Comparison of ENCODE assay signal across 8 cellular contexts in the genomic region with DNA sequence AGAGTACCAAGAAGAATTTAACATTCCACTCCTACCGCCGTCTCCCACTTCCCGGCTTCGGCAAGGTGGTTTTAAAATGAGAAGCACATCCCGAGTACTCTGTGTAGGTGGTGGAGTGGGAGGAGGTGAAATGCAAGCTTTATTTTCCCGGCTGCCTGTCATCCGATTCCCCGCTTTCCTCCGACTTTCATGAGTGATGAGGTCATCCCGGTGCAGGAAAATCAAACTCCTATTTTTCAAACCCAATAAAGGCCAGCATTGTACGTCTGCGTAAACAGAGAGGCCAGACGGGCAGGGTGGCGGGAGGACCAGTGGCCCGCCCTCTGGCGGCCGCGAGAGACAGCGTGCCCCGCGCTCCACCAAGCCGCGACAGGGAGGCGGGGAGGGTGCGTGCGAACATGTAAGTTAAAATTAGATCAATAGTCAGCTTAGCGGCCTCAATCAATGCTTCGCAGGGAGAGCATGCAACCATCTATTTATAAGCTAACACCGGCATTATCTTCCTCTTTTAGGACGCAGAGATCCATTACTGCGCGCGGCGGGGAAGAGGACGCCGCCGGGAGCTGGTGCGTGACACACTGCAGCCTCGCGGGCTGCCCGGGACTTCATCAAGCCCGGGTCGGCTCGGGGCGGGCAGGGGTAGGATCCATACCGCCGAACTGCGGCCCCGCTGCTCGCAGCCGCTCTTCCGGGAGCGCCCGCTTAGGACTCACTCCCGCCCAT.
DNase-seq lines count a peak whose midpoint lies in the region; ATAC-seq and TF ChIP-seq lines count a peak whose summit lies in the region.

No MANE protein-coding gene starts in this region.

- H3K27ac Mint-ChIP-seq in activated CD4-positive, alpha-beta T cell treated with anti-CD3 and anti-CD28 coated beads, Interleukin-2, amount 10 ng/mL, durations not matched to agents 24 days and 14 days = peak overlapping the region; percentile 59

- peaks cover 0 to 10% of the 10 kb centered on the region in 2 donors for H3K4me1 ChIP-seq in left lung

- DNase-seq in AG04449 (ENCODE audit: low read depth, low spot score) (no peak), NCI-H446 treated with DMSO at 0.1 percent for 48 hours (lab: John Stamatoyannopoulos, UW) (peak; percentile 58), coronary artery (ENCODE audit: low spot score) (no peak), left lung (peak; percentile 63 to 93)
- DNase-seq in activated CD4-positive, alpha-beta T cell treated with anti-CD3 and anti-CD28 coated beads, Interleukin-2, amount 10 ng/mL, durations not matched to agents 24 days and 14 days = peak; percentile 90
- peak; percentile 77 to 80 for DNase-seq in stimulated activated CD4-positive, alpha-beta T cell treated with anti-CD3 and anti-CD28 coated beads, Interleukin-2, amount 100 ng/mL, for 24 hours

- no peaks in the 10 kb centered on the region for H3K9me3 Mint-ChIP-seq in activated CD4-positive, alpha-beta T cell treated with anti-CD3 and anti-CD28 coated beads, Interleukin-2, amount 10 ng/mL, durations not matched to agents 24 days and 14 days

- peaks cover 13% of the 10 kb centered on the region for H3K4me1 Mint-ChIP-seq in activated CD4-positive, alpha-beta T cell treated with anti-CD3 and anti-CD28 coated beads, Interleukin-2, amount 10 ng/mL, durations not matched to agents 24 days and 14 days

- H3K4me3 ChIP-seq in AG04449 (ENCODE audit: low read depth, low read length) = peak overlapping the region; percentile 67
- peak overlapping the region; percentile 75 for H3K4me3 ChIP-seq in coronary artery
- H3K4me3 ChIP-seq in left lung = peak overlapping the region; percentile 48 to 50

- peak overlapping the region; percentile 87 for H3K4me3 Mint-ChIP-seq in activated CD4-positive, alpha-beta T cell treated with anti-CD3 and anti-CD28 coated beads, Interleukin-2, amount 10 ng/mL, durations not matched to agents 24 days and 14 days

- POLR2A ChIA-PET in AG04449 (lab: Yijun Ruan, JAX) = no interaction called here

- H3K36me3 ChIP-seq in left lung = no peaks in the 10 kb centered on the region

- TF ChIP-seq CTCF in AG04449 (IDR thresholded peaks at IDR 0.05; ENCODE audit: insufficient read depth, low read length, missing control alignments) (peak; percentile 96), coronary artery (IDR thresholded peaks at IDR 0.05) (peak; percentile 90), left lung (IDR thresholded peaks at IDR 0.05) (peak; percentile 86 to 90)

- no peaks in the 10 kb centered on the region for H3K9me3 ChIP-seq in left lung

- peak overlapping the region in 1 of 2 donors; percentile 27 for H3K27ac ChIP-seq in coronary artery
- no peak overlapping the region for H3K27ac ChIP-seq in left lung

- intact Hi-C loops in activated CD4-positive, alpha-beta T cell treated with anti-CD3 and anti-CD28 coated beads, Interleukin-2, amount 10 ng/mL, durations not matched to agents 24 days and 14 days (cut with micrococcal nuclease) = loop anchor here (1.0 to 5.0 kb wide), 8 partner anchors 15 to 691 kb away; partner anchors contain the start of gene IFT57
- intact Hi-C loops in left lung (cut with DNase I) = no loop called here

- peaks cover 0 to 28% of the 10 kb centered on the region in 2 donors for H3K27me3 ChIP-seq in left lung

- H3K27me3 Mint-ChIP-seq in activated CD4-positive, alpha-beta T cell treated with anti-CD3 and anti-CD28 coated beads, Interleukin-2, amount 10 ng/mL, durations not matched to agents 24 days and 14 days = peaks cover 19% of the 10 kb centered on the region

- peak; percentile 71 for ATAC-seq in GM18870 (IDR thresholded peaks at IDR 0.05; ENCODE audit: unreplicated experiment)
- peak; percentile 85 for ATAC-seq in HG03108 (IDR thresholded peaks at IDR 0.05; ENCODE audit: unreplicated experiment)
- ATAC-seq in left lung = peak; percentile 99

- CTCF ChIA-PET in AG04449 (lab: Yijun Ruan, JAX) = interaction anchor here (0.6 to 6.5 kb wide), 97 partner anchors 8 to 692 kb away, joined by 3 to 80 read pairs (median 4); no protein-coding TSS in a partner anchor

- H3K36me3 Mint-ChIP-seq in activated CD4-positive, alpha-beta T cell treated with anti-CD3 and anti-CD28 coated beads, Interleukin-2, amount 10 ng/mL, durations not matched to agents 24 days and 14 days (ENCODE audit: low read depth) = no peaks in the 10 kb centered on the region

Comparison
In these comparisons a context has a peak if more than half of its experiments do, and no peak if none do; other contexts are left out.
1. DNase-seq: peak in NCI-H446 treated with DMSO at 0.1 percent for 48 hours (single experiment), activated CD4-positive, alpha-beta T cell treated with anti-CD3 and anti-CD28 coated beads, Interleukin-2, amount 10 ng/mL, durations not matched to agents 24 days and 14 days (single experiment), left lung (2 of 2) and stimulated activated CD4-positive, alpha-beta T cell treated with anti-CD3 and anti-CD28 coated beads, Interleukin-2, amount 100 ng/mL, for 24 hours (2 of 2); none in AG04449 (single experiment) and coronary artery (single experiment).
2. Peak in every context shown above with its lines, with median percentiles within 50 percentile points of each other: H3K4me3 ChIP-seq, CTCF ChIP-seq and ATAC-seq.